ENCODE assay signal across 23 cellular contexts in the genomic region with DNA sequence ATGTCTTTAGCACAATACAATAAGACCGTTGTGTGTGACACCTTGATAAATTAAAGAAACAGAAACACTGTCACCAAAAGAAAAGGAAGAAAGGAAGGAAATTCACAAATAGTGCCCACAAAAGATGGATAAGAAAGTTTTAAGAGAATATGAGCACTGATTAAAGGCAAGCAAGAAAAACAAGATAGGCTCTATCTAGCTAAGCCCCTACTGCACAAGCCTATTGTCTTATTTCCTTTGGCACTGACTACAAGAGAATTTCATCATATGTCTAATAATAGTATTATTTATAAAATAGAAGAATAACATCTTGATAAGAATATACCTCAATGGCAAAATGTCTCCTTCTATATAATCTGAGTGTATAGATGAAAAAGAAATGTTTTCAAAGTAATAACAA.
DNase-seq lines count a peak whose midpoint lies in the region; ATAC-seq, FAIRE-seq and TF ChIP-seq lines count a peak whose summit lies in the region.
"Had no signal": no experiment of that assay in that cellular context is flagged by ENCODE, and none has a peak within 500 bp of the region (broad histone marks: within the 10 kb centered on the region; RNA-seq: fewer than 3 reads in every experiment).

No MANE protein-coding gene starts in this region.

- H3K9me3 Mint-ChIP-seq in activated T-helper 1 cell treated with anti-CD3 and anti-CD28 coated beads, Interleukin-12 subunit alpha, Interleukin-12 subunit beta, Interleukin-2, Interleukin-4 antibody, amounts not matched to agents 30 ng/mL and 10 ng/mL and 1 ng/mL, durations not matched to agents 14 hours and 24 hours and 36 hours: no peaks in the 10 kb centered on the region

- 54% methylated on average over 1 of the region's 1 CpG for WGBS in right cardiac atrium
- 33 to 52% (median 41%) methylated on average over 1 of the region's 1 CpG for WGBS in heart left ventricle, 4 donors

- BruUV-seq in endothelial cell of umbilical vein (replicated peaks; lab: Mats Ljungman, UMichigan): no TSS peak

- no peak for FAIRE-seq in endothelial cell of umbilical vein (lab: Jason Lieb, UNC)
- FAIRE-seq: A549, D721Med, G401.6, GM12891, GM19239 had no signal

- no peaks in the 10 kb centered on the region for H4K20me1 ChIP-seq in endothelial cell of umbilical vein (replicated peaks; ENCODE audit: control insufficient read depth, extremely low read depth, insufficient read depth, low read length)
- H4K20me1 ChIP-seq: BLaER1 treated with 17β-estradiol and CSF1 and Interleukin-3, amounts not matched to agents 10 nM and 100 nM had no signal

- H3K4me1 ChIP-seq in right cardiac atrium (ENCODE audit: control insufficient read depth, insufficient read depth, low read length) (no peaks in the 10 kb centered on the region), heart left ventricle (peaks cover 0 to 18% (median 0%) of the 10 kb centered on the region in 12 donors), endothelial cell of umbilical vein (ENCODE audit: control insufficient read depth, extremely low read depth, insufficient read depth, low read length) (peaks cover 27% of the 10 kb centered on the region)
- H3K4me1 ChIP-seq: BLaER1 treated with 17β-estradiol and CSF1 and Interleukin-3, amounts not matched to agents 10 nM and 100 nM; Caco-2 had no signal

- H3K27me3 Mint-ChIP-seq in activated T-helper 1 cell treated with anti-CD3 and anti-CD28 coated beads, Interleukin-12 subunit alpha, Interleukin-12 subunit beta, Interleukin-2, Interleukin-4 antibody, amounts not matched to agents 30 ng/mL and 10 ng/mL and 1 ng/mL, durations not matched to agents 14 hours and 24 hours and 36 hours (ENCODE audit: insufficient read depth): no peaks in the 10 kb centered on the region
- H3K27me3 Mint-ChIP-seq: CD4-positive, alpha-beta T cell had no signal

- H3K27ac ChIP-seq in right cardiac atrium (ENCODE audit: low read length): no peak overlapping the region
- no peak overlapping the region for H3K27ac ChIP-seq in heart left ventricle
- peak overlapping the region; percentile 67 for H3K27ac ChIP-seq in endothelial cell of umbilical vein (ENCODE audit: insufficient read depth, low read depth, low read length)
- H3K27ac ChIP-seq: 22Rv1; A549; BLaER1 treated with 17β-estradiol and CSF1 and Interleukin-3, amounts not matched to agents 10 nM and 100 nM; C4-2B had no signal

- H3K9me3 ChIP-seq in right cardiac atrium (ENCODE audit: control insufficient read depth, low read length) (no peaks in the 10 kb centered on the region), heart left ventricle (peaks cover 0 to 3% (median 0%) of the 10 kb centered on the region in 12 donors), endothelial cell of umbilical vein (replicated peaks; ENCODE audit: control insufficient read depth, insufficient read depth, low read length) (no peaks in the 10 kb centered on the region)
- H3K9me3 ChIP-seq: A549; BLaER1 treated with 17β-estradiol and CSF1 and Interleukin-3, amounts not matched to agents 10 nM and 100 nM; Caco-2 had no signal

- CTCF ChIA-PET in endothelial cell of umbilical vein (lab: Charles Lee): no interaction called here

- no peaks in the 10 kb centered on the region for H3K36me3 ChIP-seq in heart left ventricle
- H3K36me3 ChIP-seq in endothelial cell of umbilical vein (ENCODE audit: control insufficient read depth in 2 of 2, extremely low read depth in 1 of 2, insufficient read depth in 2 of 2, low read length in 2 of 2): no peaks in the 10 kb centered on the region
- H3K36me3 ChIP-seq: BLaER1 treated with 17β-estradiol and CSF1 and Interleukin-3, amounts not matched to agents 10 nM and 100 nM had no signal

- H3K4me3 Mint-ChIP-seq in activated T-helper 1 cell treated with anti-CD3 and anti-CD28 coated beads, Interleukin-12 subunit alpha, Interleukin-12 subunit beta, Interleukin-2, Interleukin-4 antibody, amounts not matched to agents 30 ng/mL and 10 ng/mL and 1 ng/mL, durations not matched to agents 14 hours and 24 hours and 36 hours: no peak overlapping the region
- H3K4me3 Mint-ChIP-seq: B cell; CD4-positive, alpha-beta T cell; CD8-positive, alpha-beta T cell had no signal

- no peak overlapping the region for H3K27ac Mint-ChIP-seq in activated T-helper 1 cell treated with anti-CD3 and anti-CD28 coated beads, Interleukin-12 subunit alpha, Interleukin-12 subunit beta, Interleukin-2, Interleukin-4 antibody, amounts not matched to agents 30 ng/mL and 10 ng/mL and 1 ng/mL, durations not matched to agents 14 hours and 24 hours and 36 hours
- H3K27ac Mint-ChIP-seq: B cell; CD4-positive, alpha-beta T cell; CD8-positive, alpha-beta T cell had no signal

- no peaks in the 10 kb centered on the region for H3K27me3 ChIP-seq in right cardiac atrium (ENCODE audit: control insufficient read depth, insufficient read depth)
- no peaks in the 10 kb centered on the region for H3K27me3 ChIP-seq in heart left ventricle
- no peaks in the 10 kb centered on the region for H3K27me3 ChIP-seq in endothelial cell of umbilical vein (ENCODE audit: control insufficient read depth in 2 of 2, insufficient read depth in 2 of 2, low read length in 2 of 2)
- H3K27me3 ChIP-seq: BLaER1 treated with 17β-estradiol and CSF1 and Interleukin-3, amounts not matched to agents 10 nM and 100 nM had no signal

- TF ChIP-seq POLR2A in heart left ventricle (IDR thresholded peaks at IDR 0.05) (no peak), endothelial cell of umbilical vein (IDR thresholded peaks at IDR 0.05; ENCODE audit: low read depth, low read length) (no peak)

- no peaks in the 10 kb centered on the region for H3K9me1 ChIP-seq in endothelial cell of umbilical vein (replicated peaks; ENCODE audit: control insufficient read depth, extremely low read depth, insufficient read depth, low read length)

- H2AFZ ChIP-seq in endothelial cell of umbilical vein (ENCODE audit: low read depth, low read length): no peak overlapping the region

- no peaks in the 10 kb centered on the region for H3K36me3 Mint-ChIP-seq in activated T-helper 1 cell treated with anti-CD3 and anti-CD28 coated beads, Interleukin-12 subunit alpha, Interleukin-12 subunit beta, Interleukin-2, Interleukin-4 antibody, amounts not matched to agents 30 ng/mL and 10 ng/mL and 1 ng/mL, durations not matched to agents 14 hours and 24 hours and 36 hours (ENCODE audit: low read depth)
- H3K36me3 Mint-ChIP-seq: CD8-positive, alpha-beta T cell had no signal

- intact Hi-C loops in right cardiac atrium (cut with DNase I): no loop called here
- intact Hi-C loops in heart left ventricle (cut with DNase I): no loop called here
- intact Hi-C loops in endothelial cell of umbilical vein (cut with micrococcal nuclease): loop anchor here (2.0 kb wide), 1 partner anchor 16 kb away; no protein-coding TSS in a partner anchor
- intact Hi-C loops in activated T-helper 1 cell treated with anti-CD3 and anti-CD28 coated beads, Interleukin-12 subunit alpha, Interleukin-12 subunit beta, Interleukin-2, Interleukin-4 antibody, amounts not matched to agents 30 ng/mL and 10 ng/mL and 1 ng/mL, durations not matched to agents 14 hours and 24 hours and 36 hours (cut with micrococcal nuclease): no loop called here

- dilution Hi-C loops in endothelial cell of umbilical vein (cut with MboI; ENCODE audit: extremely low pct_ligation_motif_present, low sequenced_read_pairs): no loop called here

- H3K4me2 ChIP-seq in endothelial cell of umbilical vein (ENCODE audit: insufficient read depth, low read length): peak overlapping the region; percentile 59
- H3K4me2 ChIP-seq: A549; BLaER1 treated with 17β-estradiol and CSF1 and Interleukin-3, amounts not matched to agents 10 nM and 100 nM had no signal

- POLR2A ChIA-PET in endothelial cell of umbilical vein (lab: Charles Lee): no interaction called here

- TF ChIP-seq CTCF in heart left ventricle (IDR thresholded peaks at IDR 0.05) (no peak), endothelial cell of umbilical vein (IDR thresholded peaks at IDR 0.05; ENCODE audit: extremely low read depth in 1 of 2, insufficient read depth in 1 of 2, low read depth in 1 of 2, low read length in 2 of 2) (no peak), fibroblast of the aortic adventitia (IDR thresholded peaks at IDR 0.05; ENCODE audit: insufficient read depth, low read length) (no peak)

- no peaks in the 10 kb centered on the region for H3K79me2 ChIP-seq in endothelial cell of umbilical vein (ENCODE audit: control insufficient read depth, insufficient read depth, low read length)

- no peaks in the 10 kb centered on the region for H3K4me1 Mint-ChIP-seq in activated T-helper 1 cell treated with anti-CD3 and anti-CD28 coated beads, Interleukin-12 subunit alpha, Interleukin-12 subunit beta, Interleukin-2, Interleukin-4 antibody, amounts not matched to agents 30 ng/mL and 10 ng/mL and 1 ng/mL, durations not matched to agents 14 hours and 24 hours and 36 hours (ENCODE audit: low read depth)
- H3K4me1 Mint-ChIP-seq: B cell had no signal

- H3K9ac ChIP-seq in endothelial cell of umbilical vein (replicated peaks; ENCODE audit: extremely low read depth, insufficient read depth, low read length): peak overlapping the region; percentile 33
- H3K9ac ChIP-seq: BLaER1 treated with 17β-estradiol and CSF1 and Interleukin-3, amounts not matched to agents 10 nM and 100 nM had no signal

- DNase-seq in right cardiac atrium (no peak), heart left ventricle (no peak), endothelial cell of umbilical vein (ENCODE audit: low read depth, low spot score) (peak; percentile 86), fibroblast of the aortic adventitia (ENCODE audit: low read depth) (peak; percentile 29), occipital lobe (lab: John Stamatoyannopoulos, UW) (no peak)
- no peak for DNase-seq in activated T-helper 1 cell treated with anti-CD3 and anti-CD28 coated beads, Interleukin-12 subunit alpha, Interleukin-12 subunit beta, Interleukin-2, Interleukin-4 antibody, amounts not matched to agents 30 ng/mL and 10 ng/mL and 1 ng/mL, durations not matched to agents 14 hours and 24 hours and 36 hours (ENCODE audit: low spot score)
- DNase-seq: AML-193; Caco-2; Calu3; CD4-positive, alpha-beta T cell; CD8-positive, alpha-beta T cell; DMS79 treated with DMSO at 0.1 percent for 48 hours; GF-D8 had no signal

- H3K4me3 ChIP-seq in right cardiac atrium (ENCODE audit: low read length): no peak overlapping the region
- no peak overlapping the region for H3K4me3 ChIP-seq in heart left ventricle
- no peak overlapping the region for H3K4me3 ChIP-seq in endothelial cell of umbilical vein (replicated peaks in 1 of 3; ENCODE audit: insufficient read depth in 1 of 3, low read depth in 1 of 3, low read length in 3 of 3)
- H3K4me3 ChIP-seq in fibroblast of the aortic adventitia (ENCODE audit: low read depth, low read length): no peak overlapping the region
- H3K4me3 ChIP-seq: A549; BLaER1 treated with 17β-estradiol and CSF1 and Interleukin-3, amounts not matched to agents 10 nM and 100 nM had no signal

- peak; percentile 71 to 85 for ATAC-seq in right cardiac atrium
- no peak for ATAC-seq in heart left ventricle
- no peak for ATAC-seq in GM21528 (IDR thresholded peaks at IDR 0.05; ENCODE audit: low FRiP score, unreplicated experiment)
- ATAC-seq: A549; CD8-positive, alpha-beta T cell had no signal

TF ChIP-seq in endothelial cell of umbilical vein, 7 proteins besides CTCF, POLR2A, EP300 and RAD21 (continues in another document):
- TF ChIP-seq JUN (IDR thresholded peaks at IDR 0.05; ENCODE audit: borderline replicate concordance, insufficient read depth, insufficient read length, low read depth): peak; percentile 43
- TF ChIP-seq MYC (IDR thresholded peaks at IDR 0.05; ENCODE audit: low read depth, low read length): no peak

Comparison
In these comparisons a context has a peak if more than half of its experiments do, and no peak if none do; other contexts are left out.
1. ATAC-seq: peak in right cardiac atrium (2 of 2); none in heart left ventricle (0 of 4) and GM21528 (single experiment).
2. DNase-seq: peak in endothelial cell of umbilical vein (single experiment) and fibroblast of the aortic adventitia (single experiment); none in right cardiac atrium (0 of 3), heart left ventricle (0 of 5), activated T-helper 1 cell treated with anti-CD3 and anti-CD28 coated beads, Interleukin-12 subunit alpha, Interleukin-12 subunit beta, Interleukin-2, Interleukin-4 antibody, amounts not matched to agents 30 ng/mL and 10 ng/mL and 1 ng/mL, durations not matched to agents 14 hours and 24 hours and 36 hours (single experiment) and occipital lobe (single experiment).